ENCODE assay signal across 9 cellular contexts in the genomic region with DNA sequence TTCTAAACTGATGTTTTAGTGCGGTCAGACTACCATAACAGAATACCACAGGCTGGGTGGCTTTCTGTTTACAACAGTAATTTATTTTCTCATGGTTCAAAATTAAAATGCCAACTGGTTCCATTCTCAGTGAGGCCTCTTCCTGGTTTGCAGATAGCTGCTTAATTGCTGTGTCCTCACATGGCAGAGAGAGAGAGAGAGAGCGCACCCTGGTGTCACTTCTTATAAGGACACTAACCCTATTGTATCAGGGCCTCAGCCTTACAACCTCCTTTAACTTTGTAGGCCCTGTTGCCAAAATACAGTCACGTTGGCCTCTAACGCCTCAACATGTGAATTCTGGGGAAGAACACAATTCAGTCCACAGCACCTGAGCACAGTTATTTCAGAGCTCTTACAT. TPM values are rescaled to one million over a fixed set of nuclear protein-coding genes. Genes with fewer than 3 reads are reported as not detected.
DNase-seq lines count a peak whose midpoint lies in the region; ATAC-seq and TF ChIP-seq lines count a peak whose summit lies in the region.
"Had no signal": no experiment of that assay in that cellular context is flagged by ENCODE, and none has a peak within 500 bp of the region (broad histone marks: within the 10 kb centered on the region; RNA-seq: fewer than 3 reads in every experiment).

No MANE protein-coding gene starts in this region.

- no TSS peak for BruUV-seq in HCT116 (replicated peaks; lab: Mats Ljungman, UMichigan)

- no peaks in the 10 kb centered on the region for H3K9me2 ChIP-seq in HCT116 (ENCODE audit: insufficient read depth)

- H3K4me3 ChIP-seq in HCT116 (replicated peaks in 1 of 2; ENCODE audit: low read depth in 1 of 2, low read length in 2 of 2): no peak overlapping the region
- no peak overlapping the region for H3K4me3 ChIP-seq in astrocyte of the cerebellum (ENCODE audit: low read depth, low read length)

- H3K4me2 ChIP-seq in HCT116 (ENCODE audit: low read length): no peak overlapping the region

- RAD21 ChIA-PET in HCT116 (lab: Charles Lee; ENCODE audit: low non-redundant PET in 1 of 2, low total read pairs in 2 of 2, uncharacterized antibody in 2 of 2, unreplicated experiment in 2 of 2): interaction anchor here in 1 of 2 experiments (0.9 kb wide), 1 partner anchor 488 kb away, joined by 3 read pairs; no protein-coding TSS in a partner anchor

- no peak overlapping the region for H3K27ac ChIP-seq in HCT116 (ENCODE audit: low read depth, low read length)

- H3K4me3 Mint-ChIP-seq in activated naive CD4-positive, alpha-beta T cell treated with anti-CD3 and anti-CD28 coated beads for 36 hours: no peak overlapping the region
- H3K4me3 Mint-ChIP-seq in osteocyte (ENCODE audit: unreplicated experiment): no peak overlapping the region
- no peak overlapping the region for H3K4me3 Mint-ChIP-seq in activated T-cell treated with anti-CD3 and anti-CD28 coated beads, Interleukin-2, amount 50 U/mL, for 4 hours
- H3K4me3 Mint-ChIP-seq: stimulated activated naive CD8-positive, alpha-beta T cell treated with anti-CD3 and anti-CD28 coated beads, Interleukin-15, Interleukin-2, amounts not matched to agents 100 ng/mL and 50 ng/mL, for 24 hours had no signal

- peaks cover 6% of the 10 kb centered on the region for H3K9me3 Mint-ChIP-seq in activated naive CD4-positive, alpha-beta T cell treated with anti-CD3 and anti-CD28 coated beads for 36 hours
- H3K9me3 Mint-ChIP-seq in osteocyte (ENCODE audit: unreplicated experiment): no peaks in the 10 kb centered on the region
- no peaks in the 10 kb centered on the region for H3K9me3 Mint-ChIP-seq in activated T-cell treated with anti-CD3 and anti-CD28 coated beads, Interleukin-2, amount 50 U/mL, for 4 hours
- H3K9me3 Mint-ChIP-seq: stimulated activated naive CD8-positive, alpha-beta T cell treated with anti-CD3 and anti-CD28 coated beads, Interleukin-15, Interleukin-2, amounts not matched to agents 100 ng/mL and 50 ng/mL, for 24 hours had no signal

- peak; percentile 35 for DNase-seq in activated naive CD4-positive, alpha-beta T cell treated with anti-CD3 and anti-CD28 coated beads for 36 hours
- no peak for DNase-seq in activated naive CD4-positive, alpha-beta T cell treated with anti-CD3 and anti-CD28 coated beads, Interleukin-2, amount 50 U/mL, for 16 hours
- DNase-seq in HCT116 (ENCODE audit: low read depth, low spot score): peak; percentile 61
- DNase-seq in MV-4-11 (lab: John Stamatoyannopoulos, UW): peak; percentile 61
- peak; percentile 0 for DNase-seq in astrocyte of the cerebellum (ENCODE audit: low read depth)
- no peak for DNase-seq in osteocyte (ENCODE audit: extremely low spot score, unreplicated experiment)
- DNase-seq in central memory CD4-positive, alpha-beta T cell: no peak
- no peak for DNase-seq in activated T-cell treated with anti-CD3 and anti-CD28 coated beads, Interleukin-2, amount 50 U/mL, for 4 hours

- CTCF ChIA-PET in activated naive CD4-positive, alpha-beta T cell treated with anti-CD3 and anti-CD28 coated beads for 36 hours (lab: Charles Lee): interaction anchor here (0.6 kb wide), 2 partner anchors 474 to 483 kb away, joined by 3 to 4 read pairs; no protein-coding TSS in a partner anchor
- CTCF ChIA-PET in HCT116 (lab: Charles Lee): interaction anchor here (0.5 to 1.5 kb wide), 9 partner anchors 11 to 476 kb away, joined by 3 to 7 read pairs (median 4); no protein-coding TSS in a partner anchor

- TF ChIP-seq RAD21 in HCT116 (IDR thresholded peaks at IDR 0.05; ENCODE audit: low read depth): peak; percentile 66

- intact Hi-C loops in activated naive CD4-positive, alpha-beta T cell treated with anti-CD3 and anti-CD28 coated beads for 36 hours (cut with micrococcal nuclease): no loop called here
- intact Hi-C loops in HCT116 (cut with micrococcal nuclease): no loop called here

- H3K27me3 ChIP-seq in HCT116 (ENCODE audit: insufficient read depth, low read length): no peaks in the 10 kb centered on the region

- ATAC-seq in HCT116: peak; percentile 99
- no peak for ATAC-seq in activated T-cell treated with anti-CD3 and anti-CD28 coated beads, Interleukin-2, amount 50 U/mL, for 4 hours

- no peak overlapping the region for H3K9ac ChIP-seq in HCT116 (ENCODE audit: low read length)

- H3K36me3 ChIP-seq in HCT116 (ENCODE audit: control insufficient read depth in 1 of 2, insufficient read depth in 2 of 2, low read length in 2 of 2): no peaks in the 10 kb centered on the region

- H3K27ac Mint-ChIP-seq in activated naive CD4-positive, alpha-beta T cell treated with anti-CD3 and anti-CD28 coated beads for 36 hours: no peak overlapping the region
- H3K27ac Mint-ChIP-seq in osteocyte (ENCODE audit: unreplicated experiment): no peak overlapping the region
- H3K27ac Mint-ChIP-seq: stimulated activated naive CD8-positive, alpha-beta T cell treated with anti-CD3 and anti-CD28 coated beads, Interleukin-15, Interleukin-2, amounts not matched to agents 100 ng/mL and 50 ng/mL, for 24 hours had no signal

- POLR2A ChIA-PET in HCT116 (lab: Charles Lee): no interaction called here

- H3K27me3 Mint-ChIP-seq in activated naive CD4-positive, alpha-beta T cell treated with anti-CD3 and anti-CD28 coated beads for 36 hours (ENCODE audit: low read depth): peaks cover 4% of the 10 kb centered on the region
- peaks cover 21% of the 10 kb centered on the region for H3K27me3 Mint-ChIP-seq in osteocyte (ENCODE audit: unreplicated experiment)
- no peaks in the 10 kb centered on the region for H3K27me3 Mint-ChIP-seq in activated T-cell treated with anti-CD3 and anti-CD28 coated beads, Interleukin-2, amount 50 U/mL, for 4 hours (ENCODE audit: low read depth)

- no peaks in the 10 kb centered on the region for H3K4me1 Mint-ChIP-seq in activated naive CD4-positive, alpha-beta T cell treated with anti-CD3 and anti-CD28 coated beads for 36 hours (ENCODE audit: low read depth)
- H3K4me1 Mint-ChIP-seq in osteocyte (ENCODE audit: unreplicated experiment): no peaks in the 10 kb centered on the region
- H3K4me1 Mint-ChIP-seq in activated T-cell treated with anti-CD3 and anti-CD28 coated beads, Interleukin-2, amount 50 U/mL, for 4 hours (ENCODE audit: low read depth): no peaks in the 10 kb centered on the region

- H3K36me3 Mint-ChIP-seq in activated naive CD4-positive, alpha-beta T cell treated with anti-CD3 and anti-CD28 coated beads for 36 hours (ENCODE audit: low read depth): peaks cover 1% of the 10 kb centered on the region
- H3K36me3 Mint-ChIP-seq in osteocyte (ENCODE audit: unreplicated experiment): no peaks in the 10 kb centered on the region
- H3K36me3 Mint-ChIP-seq in activated T-cell treated with anti-CD3 and anti-CD28 coated beads, Interleukin-2, amount 50 U/mL, for 4 hours (ENCODE audit: insufficient read depth): no peaks in the 10 kb centered on the region

- in situ Hi-C loops in astrocyte of the cerebellum (cut with HindIII; ENCODE audit: low sequenced_read_pairs): no loop called here

- TF ChIP-seq POLR2A in HCT116 (IDR thresholded peaks at IDR 0.05; ENCODE audit: borderline replicate concordance, extremely low read depth, insufficient read depth, insufficient read length): no peak

- H3K4me1 ChIP-seq in HCT116 (ENCODE audit: control insufficient read depth in 1 of 2, insufficient read depth in 2 of 2, low read length in 2 of 2): no peaks in the 10 kb centered on the region

- H3K79me2 ChIP-seq in HCT116 (ENCODE audit: insufficient read depth, low read length): no peaks in the 10 kb centered on the region

- no peaks in the 10 kb centered on the region for H3K9me3 ChIP-seq in HCT116 (ENCODE audit: control insufficient read depth in 1 of 2, insufficient read depth in 1 of 2, low read depth in 1 of 2, low read length in 2 of 2)

- H4K20me1 ChIP-seq in HCT116 (ENCODE audit: insufficient read depth): no peaks in the 10 kb centered on the region

- H2AFZ ChIP-seq in HCT116 (ENCODE audit: low read depth, low read length, poor library complexity, severe bottlenecking): peak overlapping the region; percentile 99

- TF ChIP-seq CTCF in HCT116 (IDR thresholded peaks at IDR 0.05 in 2 of 3, conservative IDR thresholded peaks at IDR 0.05 in 1 of 3; ENCODE audit: borderline replicate concordance in 1 of 3, insufficient read depth in 1 of 3, low read depth in 2 of 3, low read length in 2 of 3) (peak; percentile 43 to 68 (median 64); a peak in 5 of 6 replicates), astrocyte of the cerebellum (IDR thresholded peaks at IDR 0.05; ENCODE audit: low read depth, low read length, missing control alignments) (peak; percentile 35), osteocyte (IDR thresholded peaks at IDR 0.05) (peak; percentile 27)

TF ChIP-seq in HCT116, 20 proteins besides CTCF, POLR2A, EP300 and RAD21:
- TF ChIP-seq SP1 (IDR thresholded peaks at IDR 0.05; ENCODE audit: low read depth): no peak
- TF ChIP-seq ELF1 (IDR thresholded peaks at IDR 0.05; ENCODE audit: borderline replicate concordance, low read depth): peak; percentile 51
- TF ChIP-seq CEBPB (IDR thresholded peaks at IDR 0.05; ENCODE audit: low read depth): no peak
- no peak for TF ChIP-seq EZH2phosphoT487 (IDR thresholded peaks at IDR 0.05; ENCODE audit: borderline replicate concordance)
- TF ChIP-seq ZFX (IDR thresholded peaks at IDR 0.05): 0 out of 2 replicates have a peak, but pooled peaks have one; percentile 27
- TF ChIP-seq CBX3 (IDR thresholded peaks at IDR 0.05; ENCODE audit: low read depth): peak; percentile 64; the same call in 1 of the 2 replicates
- TF ChIP-seq, protein P1, sequence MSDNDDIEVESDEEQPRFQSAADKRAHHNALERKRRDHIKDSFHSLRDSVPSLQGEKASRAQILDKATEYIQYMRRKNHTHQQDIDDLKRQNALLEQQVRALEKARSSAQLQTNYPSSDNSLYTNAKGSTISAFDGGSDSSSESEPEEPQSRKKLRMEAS (IDR thresholded peaks at IDR 0.05): peak; percentile 41; the same call in 1 of the 2 replicates
- TF ChIP-seq YY1 (IDR thresholded peaks at IDR 0.05; ENCODE audit: extremely low read depth, insufficient replicate concordance, low read depth, low read length): peak; percentile 40

RNA-seq across cellular contexts. Expression of gene ZNF385B, which starts 37.5 kb away (rescaled TPM):
- total RNA-seq in activated naive CD4-positive, alpha-beta T cell treated with anti-CD3 and anti-CD28 coated beads for 36 hours: not detected
- total RNA-seq in HCT116 (2021; ENCODE audit: unreplicated experiment) (9.3 TPM), osteocyte (0.13 and 0.16 TPM in 2 replicates)
- polyA plus RNA-seq in HCT116 (2012): 4.1 and 5.6 TPM in 2 replicates
- under 1 TPM in 1 of 3 donors, not detected in 2; 0.08 TPM for total RNA-seq in activated T-cell treated with anti-CD3 and anti-CD28 coated beads, Interleukin-2, amount 50 U/mL, for 4 hours

Comparison
In these comparisons a context has a peak if more than half of its experiments do, and no peak if none do; other contexts are left out.
1. DNase-seq: peak in activated naive CD4-positive, alpha-beta T cell treated with anti-CD3 and anti-CD28 coated beads for 36 hours (single experiment), HCT116 (single experiment), MV-4-11 (single experiment) and astrocyte of the cerebellum (single experiment); none in activated naive CD4-positive, alpha-beta T cell treated with anti-CD3 and anti-CD28 coated beads, Interleukin-2, amount 50 U/mL, for 16 hours (single experiment), osteocyte (single experiment), central memory CD4-positive, alpha-beta T cell (single experiment) and activated T-cell treated with anti-CD3 and anti-CD28 coated beads, Interleukin-2, amount 50 U/mL, for 4 hours (single experiment).
2. Peak in every context shown above with its lines, with median percentiles within 50 percentile points of each other: CTCF ChIP-seq.